ENCODE assay signal across 10 cellular contexts in genomic region chr3:19934098-19934566, GRCh38. TPM values are rescaled to one million over a fixed set of nuclear protein-coding genes. Genes with fewer than 3 reads are reported as not detected.
A peak's percentile ranks its signal among the peaks of the same experiment; 100 is the strongest.
DNase-seq lines count a peak whose midpoint lies in the region; ATAC-seq and TF ChIP-seq lines count a peak whose summit lies in the region.
"Had no signal": no experiment of that assay in that cellular context is flagged by ENCODE, and none has a peak within 500 bp of the region (broad histone marks: within the 10 kb centered on the region; RNA-seq: fewer than 3 reads in every experiment).

Gene EFHB, minus strand, starts transcription at chr3:19934217. Its CDS starts 199 bp downstream, at chr3:19934018.

- H3K79me2 ChIP-seq in smooth muscle cell (ENCODE audit: low read depth): no peaks in the 10 kb centered on the region

- H3F3A ChIP-seq in smooth muscle cell (ENCODE audit: low read depth): no peaks in the 10 kb centered on the region

- no peak within 1 kb of the TSS for H3K4me3 ChIP-seq in endodermal cell (ENCODE audit: low read length)
- no peak within 1 kb of the TSS for H3K4me3 ChIP-seq in smooth muscle cell
- H3K4me3 ChIP-seq in naive thymus-derived CD4-positive, alpha-beta T cell (ENCODE audit: low read length): no peak within 1 kb of the TSS

- CTCF ChIA-PET in activated CD4-positive, alpha-beta T cell treated with anti-CD3 and anti-CD28 coated beads for 36 hours (lab: Charles Lee): no interaction called here
- CTCF ChIA-PET in naive thymus-derived CD4-positive, alpha-beta T cell (lab: Charles Lee): no interaction called here

- TF ChIP-seq CTCF in endodermal cell (conservative IDR thresholded peaks at IDR 0.05) (no peak), smooth muscle cell (IDR thresholded peaks at IDR 0.05; ENCODE audit: borderline replicate concordance, insufficient read depth, poor library complexity, severe bottlenecking) (no peak)

- H3K9ac ChIP-seq in endodermal cell (ENCODE audit: extremely low read depth, low read length, poor library complexity, severe bottlenecking): no peak within 1 kb of the TSS
- no peak within 1 kb of the TSS for H3K9ac ChIP-seq in smooth muscle cell (ENCODE audit: low read depth)

- H3K9me3 ChIP-seq in endodermal cell (ENCODE audit: control insufficient read depth, low read length) (no peaks in the 10 kb centered on the region), smooth muscle cell (replicated peaks; ENCODE audit: low read depth) (no peaks in the 10 kb centered on the region)
- H3K9me3 ChIP-seq in naive thymus-derived CD4-positive, alpha-beta T cell (ENCODE audit: control insufficient read depth in 2 of 3, low read length in 3 of 3): no peaks in the 10 kb centered on the region

- intact Hi-C loops in activated CD4-positive, alpha-beta T cell treated with anti-CD3 and anti-CD28 coated beads for 36 hours (cut with DNase I, micrococcal nuclease): loop anchor here (5.0 kb wide), 3 partner anchors 168 to 1062 kb away; partner anchors contain the start of gene SGO1 (in 1 of the 2)
- intact Hi-C loops in naive thymus-derived CD4-positive, alpha-beta T cell (cut with micrococcal nuclease): loop anchor here in 1 of 2 donors (5.0 kb wide), 1 partner anchor 108 kb away; the partner anchor contains the start of gene KAT2B

- H3K27ac ChIP-seq in endodermal cell (ENCODE audit: low read depth, low read length) (no peak within 1 kb of the TSS), smooth muscle cell (ENCODE audit: low read depth) (no peak within 1 kb of the TSS)
- H3K27ac ChIP-seq in naive thymus-derived CD4-positive, alpha-beta T cell (ENCODE audit: low read depth, low read length): no peak within 1 kb of the TSS
- H3K27ac ChIP-seq: C4-2B had no signal

- peaks cover 5% of the 10 kb centered on the region for H3K36me3 Mint-ChIP-seq in activated CD4-positive, alpha-beta T cell treated with anti-CD3 and anti-CD28 coated beads for 36 hours (ENCODE audit: low read depth)
- no peaks in the 10 kb centered on the region for H3K36me3 Mint-ChIP-seq in endodermal cell (ENCODE audit: low read depth)
- H3K36me3 Mint-ChIP-seq in naive thymus-derived CD4-positive, alpha-beta T cell: peaks cover 0 to 4% (median 0%) of the 10 kb centered on the region in 5 donors
- no peaks in the 10 kb centered on the region for H3K36me3 Mint-ChIP-seq in naive thymus-derived CD8-positive, alpha-beta T cell

- H3K9me3 Mint-ChIP-seq in activated CD4-positive, alpha-beta T cell treated with anti-CD3 and anti-CD28 coated beads for 36 hours (ENCODE audit: low read depth): no peaks in the 10 kb centered on the region
- H3K9me3 Mint-ChIP-seq in endodermal cell: no peaks in the 10 kb centered on the region
- peaks cover 0 to 5% (median 0%) of the 10 kb centered on the region in 11 donors for H3K9me3 Mint-ChIP-seq in naive thymus-derived CD4-positive, alpha-beta T cell
- no peaks in the 10 kb centered on the region for H3K9me3 Mint-ChIP-seq in naive thymus-derived CD8-positive, alpha-beta T cell

- ATAC-seq in activated CD4-positive, alpha-beta T cell treated with anti-CD3 and anti-CD28 coated beads for 36 hours: no peak
- ATAC-seq in naive thymus-derived CD4-positive, alpha-beta T cell: no peak
- ATAC-seq in naive thymus-derived CD8-positive, alpha-beta T cell: no peak

- POLR2A ChIA-PET in activated CD4-positive, alpha-beta T cell treated with anti-CD3 and anti-CD28 coated beads for 36 hours (lab: Charles Lee): no interaction called here
- POLR2A ChIA-PET in naive thymus-derived CD4-positive, alpha-beta T cell (lab: Charles Lee): interaction anchor here (1.6 kb wide), 1 partner anchor 13 kb away, joined by 3 read pairs; the partner anchor contains the start of gene RAB5A
- POLR2A ChIA-PET in naive thymus-derived CD8-positive, alpha-beta T cell (lab: Charles Lee): no interaction called here

- peaks cover 10% of the 10 kb centered on the region for H3K27me3 Mint-ChIP-seq in activated CD4-positive, alpha-beta T cell treated with anti-CD3 and anti-CD28 coated beads for 36 hours
- H3K27me3 Mint-ChIP-seq in endodermal cell (ENCODE audit: insufficient read depth): peaks cover 2% of the 10 kb centered on the region
- peaks cover 13 to 23% (median 18%) of the 10 kb centered on the region in 5 donors for H3K27me3 Mint-ChIP-seq in naive thymus-derived CD4-positive, alpha-beta T cell
- H3K27me3 Mint-ChIP-seq in naive thymus-derived CD8-positive, alpha-beta T cell: peaks cover 8 to 33% (median 15%) of the 10 kb centered on the region in 5 donors

- H3K36me3 ChIP-seq in endodermal cell (ENCODE audit: control insufficient read depth, insufficient read depth, low read length) (no peaks in the 10 kb centered on the region), smooth muscle cell (ENCODE audit: low read depth) (no peaks in the 10 kb centered on the region)
- H3K36me3 ChIP-seq in naive thymus-derived CD4-positive, alpha-beta T cell (ENCODE audit: control insufficient read depth in 2 of 3, insufficient read depth in 3 of 3, low read length in 3 of 3): no peaks in the 10 kb centered on the region

- H2AFZ ChIP-seq in smooth muscle cell (ENCODE audit: low read depth): peak within 1 kb of the TSS; percentile 39

- no peak within 1 kb of the TSS for H3K27ac Mint-ChIP-seq in activated CD4-positive, alpha-beta T cell treated with anti-CD3 and anti-CD28 coated beads for 36 hours
- H3K27ac Mint-ChIP-seq in endodermal cell: peak within 1 kb of the TSS; percentile 85
- peak within 1 kb of the TSS in 3 of 9 donors; percentile 45 to 83 (median 68) for H3K27ac Mint-ChIP-seq in naive thymus-derived CD4-positive, alpha-beta T cell
- H3K27ac Mint-ChIP-seq in naive thymus-derived CD8-positive, alpha-beta T cell: peak within 1 kb of the TSS in 1 of 10 donors; percentile 6

- no peaks in the 10 kb centered on the region for H4K20me1 ChIP-seq in smooth muscle cell (ENCODE audit: low read depth)

- H3K4me1 ChIP-seq in endodermal cell (ENCODE audit: control insufficient read depth, insufficient read depth, low read length): no peaks in the 10 kb centered on the region
- H3K4me1 ChIP-seq in smooth muscle cell (ENCODE audit: low read depth): no peaks in the 10 kb centered on the region
- H3K4me1 ChIP-seq in naive thymus-derived CD4-positive, alpha-beta T cell (ENCODE audit: control insufficient read depth in 2 of 2, insufficient read depth in 2 of 2, low read length in 2 of 2): no peaks in the 10 kb centered on the region

- H3K4me2 ChIP-seq in smooth muscle cell: peak within 1 kb of the TSS; percentile 70

- H3K4me1 Mint-ChIP-seq in activated CD4-positive, alpha-beta T cell treated with anti-CD3 and anti-CD28 coated beads for 36 hours: peaks cover 44% of the 10 kb centered on the region
- peaks cover 8% of the 10 kb centered on the region for H3K4me1 Mint-ChIP-seq in endodermal cell
- H3K4me1 Mint-ChIP-seq in naive thymus-derived CD4-positive, alpha-beta T cell: peaks cover 0 to 36% (median 1%) of the 10 kb centered on the region in 7 donors
- peaks cover 0 to 10% (median 5%) of the 10 kb centered on the region in 4 donors for H3K4me1 Mint-ChIP-seq in naive thymus-derived CD8-positive, alpha-beta T cell

- peak; percentile 42 for DNase-seq in activated CD4-positive, alpha-beta T cell treated with anti-CD3 and anti-CD28 coated beads for 36 hours
- DNase-seq in activated CD4-positive, alpha-beta T cell treated with anti-CD3 and anti-CD28 coated beads, Interleukin-2, amount 50 U/mL, for 4 hours: no peak
- DNase-seq in NCI-H774 (lab: John Stamatoyannopoulos, UW) (peak; percentile 76), endodermal cell (peak; percentile 93), smooth muscle cell (lab: John Stamatoyannopoulos, UW; ENCODE audit: unreplicated experiment) (no peak), T1000 (lab: John Stamatoyannopoulos, UW) (no peak)
- no peak for DNase-seq in naive thymus-derived CD4-positive, alpha-beta T cell
- DNase-seq in naive thymus-derived CD8-positive, alpha-beta T cell: no peak
- DNase-seq: stimulated activated naive CD4-positive, alpha-beta T cell had no signal

- no peaks in the 10 kb centered on the region for H3K27me3 ChIP-seq in endodermal cell (ENCODE audit: control insufficient read depth, insufficient read depth, low read length, poor library complexity, severe bottlenecking)
- no peaks in the 10 kb centered on the region for H3K27me3 ChIP-seq in smooth muscle cell (ENCODE audit: low read depth)
- H3K27me3 ChIP-seq in naive thymus-derived CD4-positive, alpha-beta T cell (ENCODE audit: control insufficient read depth in 2 of 2, insufficient read depth in 2 of 2, low read length in 2 of 2): peaks cover 0 to 2% of the 10 kb centered on the region in 2 donors

- peak within 1 kb of the TSS; percentile 28 for H3K4me3 Mint-ChIP-seq in activated CD4-positive, alpha-beta T cell treated with anti-CD3 and anti-CD28 coated beads for 36 hours
- H3K4me3 Mint-ChIP-seq in endodermal cell: peak within 1 kb of the TSS; percentile 56
- H3K4me3 Mint-ChIP-seq in naive thymus-derived CD4-positive, alpha-beta T cell: peak within 1 kb of the TSS in 1 of 10 donors; percentile 23
- no peak within 1 kb of the TSS for H3K4me3 Mint-ChIP-seq in naive thymus-derived CD8-positive, alpha-beta T cell

- 46 to 49% methylated on average over 5 of the region's 5 CpGs for WGBS in endodermal cell (ENCODE audit: insufficient coverage in 1 of 2, insufficient read length in 1 of 2), 2 experiments
- WGBS in smooth muscle cell (ENCODE audit: low lambda C conversion rate): 27% methylated on average over 5 of the region's 5 CpGs

RNA-seq across cellular contexts. Expression of gene EFHB, which starts in this region (rescaled TPM):
- under 1 TPM; 0.62 to 0.79 TPM for total RNA-seq in activated CD4-positive, alpha-beta T cell treated with anti-CD3 and anti-CD28 coated beads for 36 hours
- total RNA-seq in endodermal cell (1 to 10 TPM; 1.3 to 2.7 TPM), smooth muscle cell (0.18 and 0.63 TPM in 2 replicates)
- polyA plus RNA-seq in endodermal cell (2013, experiment 1 of 2): 2.3 TPM
- polyA plus RNA-seq in endodermal cell (2013, experiment 2 of 2): 2.6 TPM
- polyA plus RNA-seq in smooth muscle cell: 0.14 and 1.3 TPM in 2 replicates
- 1 to 10 TPM in 3 of 5 experiments, under 1 TPM in 1, not detected in 1; 0.92 to 2.0 (median 1.4) TPM for total RNA-seq in naive thymus-derived CD4-positive, alpha-beta T cell
- 1 to 10 TPM in 1 of 2 donors, not detected in 1; 1.8 TPM for polyA plus RNA-seq in naive thymus-derived CD4-positive, alpha-beta T cell
- total RNA-seq in naive thymus-derived CD8-positive, alpha-beta T cell: 1 to 10 TPM in 1 of 2 experiments, under 1 TPM in 1; 0.78 to 3.2 TPM
- 1 to 10 TPM in 1 of 3 donors, under 1 TPM in 2; 0.14 to 1.5 (median 0.61) TPM for polyA plus RNA-seq in naive thymus-derived CD8-positive, alpha-beta T cell

Comparison
In these comparisons a context has a peak if more than half of its experiments do, and no peak if none do; other contexts are left out.
1. Peak in DNase-seq in activated CD4-positive, alpha-beta T cell treated with anti-CD3 and anti-CD28 coated beads for 36 hours; RNA of the gene not detected or under 1 TPM.
2. DNase-seq: peak in NCI-H774 (single experiment) and endodermal cell (single experiment); none in activated CD4-positive, alpha-beta T cell treated with anti-CD3 and anti-CD28 coated beads, Interleukin-2, amount 50 U/mL, for 4 hours (0 of 2), smooth muscle cell (single experiment), naive thymus-derived CD4-positive, alpha-beta T cell (0 of 9), T1000 (single experiment) and naive thymus-derived CD8-positive, alpha-beta T cell (0 of 10).
3. H3K4me3 Mint-ChIP-seq: peak in activated CD4-positive, alpha-beta T cell treated with anti-CD3 and anti-CD28 coated beads for 36 hours (single experiment) and endodermal cell (single experiment); none in naive thymus-derived CD8-positive, alpha-beta T cell (0 of 10).